ENCODE assay signal across 8 cellular contexts in the genomic region with DNA sequence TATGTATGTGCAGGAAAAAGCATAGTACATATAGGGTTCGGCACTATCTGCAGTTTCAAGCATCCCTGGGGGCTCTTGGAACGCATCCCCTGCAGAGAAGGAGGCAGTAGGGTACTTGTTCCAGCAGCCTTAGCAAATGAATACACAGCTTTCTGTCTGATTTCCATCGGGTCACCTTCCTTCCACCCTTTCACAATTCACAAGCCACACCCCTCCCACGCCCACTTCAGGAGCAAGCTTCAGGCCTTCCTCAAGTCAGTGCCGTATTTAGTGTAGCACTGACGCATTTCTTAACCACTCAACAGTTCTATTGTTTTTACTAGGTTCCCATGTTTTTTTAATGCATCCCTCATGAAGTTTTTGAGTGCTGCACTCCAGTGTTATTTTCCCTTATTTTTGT.
A peak's percentile ranks its signal among the peaks of the same experiment; 100 is the strongest.
DNase-seq lines count a peak whose midpoint lies in the region; ATAC-seq and TF ChIP-seq lines count a peak whose summit lies in the region.

No MANE protein-coding gene starts in this region.

- H3K56ac ChIP-seq in IMR-90 (ENCODE audit: extremely low read depth, insufficient read depth, low read length) = no peak overlapping the region

- H2BK5ac ChIP-seq in IMR-90 (ENCODE audit: low read depth, low read length, poor library complexity, severe bottlenecking) = no peak overlapping the region

- H2AK9ac ChIP-seq in IMR-90 (replicated peaks; ENCODE audit: low read depth, low read length, poor library complexity) = no peak overlapping the region

- H3K4me2 ChIP-seq in IMR-90 (ENCODE audit: low read depth, low read length) = no peak overlapping the region

- TF ChIP-seq RAD21 in IMR-90 (IDR thresholded peaks at IDR 0.05; ENCODE audit: low read length) = no peak

- no peaks in the 10 kb centered on the region for H3K4me1 ChIP-seq in IMR-90 (ENCODE audit: control insufficient read depth, insufficient read depth, low read length)

- H3K9me3 ChIP-seq in IMR-90 (ENCODE audit: control insufficient read depth, insufficient read depth, low read length) = no peaks in the 10 kb centered on the region; the same call in 1 of the 2 replicates

- H3K4me3 ChIP-seq in GM12865 (ENCODE audit: low read depth, low read length) (no peak overlapping the region), IMR-90 (ENCODE audit: insufficient read depth, low read depth, low read length) (no peak overlapping the region)

- no peak overlapping the region for H3K4ac ChIP-seq in IMR-90 (ENCODE audit: low read depth, low read length)

- no peaks in the 10 kb centered on the region for H4K20me1 ChIP-seq in IMR-90 (ENCODE audit: insufficient read depth, low read length)

- dilution Hi-C loops in IMR-90 (cut with HindIII; ENCODE audit: low sequenced_read_pairs, unreplicated experiment) = no loop called here

- WGBS in IMR-90 (ENCODE audit: extremely low coverage in 2 of 2, insufficient read length in 1 of 2), 2 experiments = 8% methylated on average over 2 of the region's 6 CpGs; no CpG with 5 or more reads in 1 of the 2 experiments

- H2AFZ ChIP-seq in IMR-90 (replicated peaks; ENCODE audit: low read length, poor library complexity) = no peak overlapping the region

- no peaks in the 10 kb centered on the region for H3K9me1 ChIP-seq in IMR-90 (ENCODE audit: insufficient read depth, low read length)

- H3K27me3 ChIP-seq in IMR-90 (ENCODE audit: control insufficient read depth, insufficient read depth, low read length) = no peaks in the 10 kb centered on the region

- H2BK20ac ChIP-seq in IMR-90 (ENCODE audit: low read depth, low read length) = no peak overlapping the region

- intact Hi-C loops in IMR-90 (cut with micrococcal nuclease) = no loop called here

- no peak overlapping the region for H4K91ac ChIP-seq in IMR-90 (ENCODE audit: insufficient read depth, low read depth, low read length)

- TF ChIP-seq CTCF in GM12865 (IDR thresholded peaks at IDR 0.05; ENCODE audit: insufficient read depth, low read depth, low read length, missing control alignments) = no peak
- no peak for TF ChIP-seq CTCF in IMR-90 (conservative IDR thresholded peaks at IDR 0.05; ENCODE audit: low read depth, low read length)

- POLR2A ChIA-PET in IMR-90 (lab: Charles Lee; ENCODE audit: unreplicated experiment) = no interaction called here

- CTCF ChIA-PET in IMR-90 (lab: Yijun Ruan, JAX) = no interaction called here

- no peak overlapping the region for H3K14ac ChIP-seq in IMR-90 (replicated peaks; ENCODE audit: low read depth, low read length)

- no TSS peak for BruUV-seq in IMR-90 (replicated peaks; lab: Mats Ljungman, UMichigan)

- DNase-seq in GM12865 (ENCODE audit: low read depth) (peak; percentile 55), IMR-90 (peak; percentile 1), SW480 (ENCODE audit: low spot score) (peak; percentile 73), islet precursor cell (peak; percentile 82), NCI-H524 (lab: John Stamatoyannopoulos, UW) (no peak), HCEC 1CT (no peak)
- DNase-seq in activated CD4-positive, CD25-positive, alpha-beta regulatory T cell (lab: John Stamatoyannopoulos, UW) = no peak

- H2BK15ac ChIP-seq in IMR-90 (ENCODE audit: low read depth, low read length) = no peak overlapping the region

- H3K36me3 ChIP-seq in IMR-90 (ENCODE audit: control insufficient read depth, insufficient read depth, low read length) = no peaks in the 10 kb centered on the region

- no peak overlapping the region for H4K8ac ChIP-seq in IMR-90 (ENCODE audit: low read depth in 2 of 2, low read length in 2 of 2)

- in situ Hi-C loops in IMR-90 (cut with MboI; ENCODE audit: low sequenced_read_pairs) = no loop called here

- H3K9ac ChIP-seq in IMR-90 (ENCODE audit: low read depth, low read length) = no peak overlapping the region

- no peaks in the 10 kb centered on the region for H3K79me1 ChIP-seq in IMR-90 (ENCODE audit: low read depth in 1 of 2, low read length in 2 of 2)

- H2BK120ac ChIP-seq in IMR-90 (ENCODE audit: low read depth, low read length) = no peak overlapping the region

- H3K27ac ChIP-seq in IMR-90 (ENCODE audit: insufficient read depth, low read length) = no peak overlapping the region

- no peak overlapping the region for H3K23ac ChIP-seq in IMR-90 (ENCODE audit: low read depth, low read length)

- ATAC-seq in IMR-90 (ENCODE audit: low read depth) (no peak), HG02884 (IDR thresholded peaks at IDR 0.05; ENCODE audit: unreplicated experiment) (no peak)

- H4K5ac ChIP-seq in IMR-90 (ENCODE audit: low read depth, low read length) = no peak overlapping the region

- TF ChIP-seq POLR2A in IMR-90 (IDR thresholded peaks at IDR 0.05; ENCODE audit: low read depth, low read length) = no peak

- no peak overlapping the region for H2AK5ac ChIP-seq in IMR-90 (ENCODE audit: low read depth, low read length)

- H3K18ac ChIP-seq in IMR-90 (ENCODE audit: low read depth, low read length) = no peak overlapping the region

TF ChIP-seq in IMR-90, 13 proteins besides CTCF, POLR2A, EP300 and RAD21:
- TF ChIP-seq, protein P1, sequence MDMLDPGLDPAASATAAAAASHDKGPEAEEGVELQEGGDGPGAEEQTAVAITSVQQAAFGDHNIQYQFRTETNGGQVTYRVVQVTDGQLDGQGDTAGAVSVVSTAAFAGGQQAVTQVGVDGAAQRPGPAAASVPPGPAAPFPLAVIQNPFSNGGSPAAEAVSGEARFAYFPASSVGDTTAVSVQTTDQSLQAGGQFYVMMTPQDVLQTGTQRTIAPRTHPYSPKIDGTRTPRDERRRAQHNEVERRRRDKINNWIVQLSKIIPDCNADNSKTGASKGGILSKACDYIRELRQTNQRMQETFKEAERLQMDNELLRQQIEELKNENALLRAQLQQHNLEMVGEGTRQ (IDR thresholded peaks at IDR 0.05; ENCODE audit: low read depth, low read length) = no peak

Comparison
In these comparisons a context has a peak if more than half of its experiments do, and no peak if none do; other contexts are left out.
1. DNase-seq: peak in GM12865 (single experiment), IMR-90 (single experiment), SW480 (single experiment) and islet precursor cell (single experiment); none in NCI-H524 (0 of 2), activated CD4-positive, CD25-positive, alpha-beta regulatory T cell (0 of 4) and HCEC 1CT (single experiment).